In genomic region chr12:131645557-131645956, GRCh38 we compare ENCODE assay signal across 8 cellular contexts.
DNase-seq lines count a peak whose midpoint lies in the region; ATAC-seq, FAIRE-seq and TF ChIP-seq lines count a peak whose summit lies in the region.
"Not testable (repeated sequence)": the region's sequence is repeated elsewhere in the genome, so short reads cannot be mapped to it uniquely, and the experiment has no call there.

No MANE protein-coding gene starts in this region.

- not testable (repeated sequence) for H2AFZ ChIP-seq in GM23338; GM12878 (ENCODE audit: control insufficient read depth, low read depth, low read length)

- TF ChIP-seq EP300 in GM12878 (IDR thresholded peaks at IDR 0.05; ENCODE audit: borderline replicate concordance in 1 of 2, control insufficient read depth in 1 of 2, low read depth in 2 of 2, low read length in 2 of 2) = not testable (repeated sequence)

- H3K36me3 Mint-ChIP-seq in GM23338 (ENCODE audit: low read depth); endodermal cell (ENCODE audit: low read depth); type B pancreatic cell: not testable (repeated sequence)

- not testable (repeated sequence) for H3K9me3 ChIP-seq in RWPE2 (ENCODE audit: severe bottlenecking); GM12878 (replicated peaks; ENCODE audit: control insufficient read depth, insufficient read depth, low read length); endodermal cell (ENCODE audit: control insufficient read depth, low read length)

- 18% methylated on average over 9 of the region's 13 CpGs for WGBS in GM12878 (ENCODE audit: insufficient coverage, insufficient replicate concordance, low lambda C conversion rate, missing lambda C conversion rate)
- WGBS in endodermal cell (ENCODE audit: insufficient coverage in 1 of 2, insufficient read length in 1 of 2), 2 experiments = 68% methylated on average over 6 of the region's 13 CpGs; no CpG with 5 or more reads in 1 of the 2 experiments

- not testable (repeated sequence) for H3K79me2 ChIP-seq in GM23338 (replicated peaks; ENCODE audit: insufficient read depth); GM12878 (ENCODE audit: control insufficient read depth, insufficient read depth, low read length)

- RAD21 ChIA-PET in GM12878 (lab: Charles Lee; ENCODE audit: unreplicated experiment) = not testable (repeated sequence)

- not testable (repeated sequence) for H3K4me1 ChIP-seq in GM23338 (ENCODE audit: insufficient read depth); RWPE2 (ENCODE audit: insufficient read depth, poor library complexity, severe bottlenecking); GM12878 (ENCODE audit: control insufficient read depth, insufficient read depth, low read length); endodermal cell (ENCODE audit: control insufficient read depth, insufficient read depth, low read length)

- not testable (repeated sequence) for H3K9me3 Mint-ChIP-seq in GM23338, endodermal cell, type B pancreatic cell

- BruUV-seq in GM12878 (replicated peaks; lab: Mats Ljungman, UMichigan) = not testable (repeated sequence)

- H3K4me1 Mint-ChIP-seq in GM23338 = peaks cover 26% of the 10 kb centered on the region
- peaks cover 11% of the 10 kb centered on the region for H3K4me1 Mint-ChIP-seq in endodermal cell
- not testable (repeated sequence) for H3K4me1 Mint-ChIP-seq in type B pancreatic cell (ENCODE audit: unreplicated experiment)

- not testable (repeated sequence) for H3K4me2 ChIP-seq in GM23338; GM12878 (ENCODE audit: control insufficient read depth, insufficient read depth)

- not testable (repeated sequence) for H3K4me3 ChIP-seq in GM23338; RWPE2 (ENCODE audit: severe bottlenecking); GM12878; endodermal cell (ENCODE audit: low read length)

- H3K27me3 Mint-ChIP-seq in GM23338 (ENCODE audit: insufficient read depth, low read depth, poor library complexity); endodermal cell (ENCODE audit: insufficient read depth): not testable (repeated sequence)
- H3K27me3 Mint-ChIP-seq in type B pancreatic cell = peaks cover 26% of the 10 kb centered on the region

- not testable (repeated sequence) for H3F3A ChIP-seq in GM23338 (replicated peaks; ENCODE audit: low read depth)

- in situ Hi-C loops in GM12878 (cut with MboI) = not testable (repeated sequence)

- not testable (repeated sequence) for H3K36me3 ChIP-seq in GM23338 (ENCODE audit: insufficient read depth); RWPE2 (ENCODE audit: low read depth); GM12878 (ENCODE audit: control insufficient read depth in 2 of 2, insufficient read depth in 2 of 2, low read length in 1 of 2); endodermal cell (ENCODE audit: control insufficient read depth, insufficient read depth, low read length)

- ATAC-seq in GM23338 = peak; percentile 10; the same call in 1 of the 3 replicates
- peak; percentile 20; the same call in 1 of the 3 replicates for ATAC-seq in RWPE2 (ENCODE audit: low read depth)
- ATAC-seq in GM12878 = peak; percentile 40; the same call in 2 of the 3 replicates

- H3K9me2 ChIP-seq in GM23338 (ENCODE audit: insufficient read depth) = not testable (repeated sequence)

- SMC1A ChIA-PET in GM12878 (lab: Charles Lee; ENCODE audit: uncharacterized antibody, unreplicated experiment) = interaction anchor here (0.6 kb wide), 1 partner anchor 111 kb away, joined by 3 read pairs; no protein-coding TSS in a partner anchor

- H3K27me3 ChIP-seq in GM23338 (ENCODE audit: insufficient read depth); RWPE2 (ENCODE audit: insufficient read depth, poor library complexity, severe bottlenecking); GM12878 (replicated peaks in 1 of 2; ENCODE audit: control insufficient read depth in 2 of 2, insufficient read depth in 2 of 2, low read length in 1 of 2); endodermal cell (ENCODE audit: control insufficient read depth, insufficient read depth, low read length, poor library complexity, severe bottlenecking): not testable (repeated sequence)

- not testable (repeated sequence) for DNase-seq in GM12892 (ENCODE audit: insufficient read length); GM23338 (ENCODE audit: low spot score); HTR-8/SVneo (ENCODE audit: insufficient read length, low spot score); RWPE2 (ENCODE audit: low spot score); GM12878 (ENCODE audit: low read depth, low spot score)
- DNase-seq in endodermal cell = peak; percentile 36
- DNase-seq in mesenteric fat pad (ENCODE audit: low spot score) = peak; percentile 55
- DNase-seq in type B pancreatic cell (ENCODE audit: extremely low spot score, unreplicated experiment) = peak; percentile 6

- not testable (repeated sequence) for H3K27ac ChIP-seq in GM23338 (ENCODE audit: low read depth); RWPE2 (ENCODE audit: poor library complexity, severe bottlenecking); GM12878 (ENCODE audit: control insufficient read depth, insufficient read depth); endodermal cell (ENCODE audit: low read depth, low read length)

- not testable (repeated sequence) for H3K9ac ChIP-seq in GM12878 (ENCODE audit: control insufficient read depth, insufficient read depth, low read length); endodermal cell (ENCODE audit: extremely low read depth, low read length, poor library complexity, severe bottlenecking)

- CTCF ChIA-PET in GM12878 (lab: Yijun Ruan, JAX) = not testable (repeated sequence)

- POLR2A ChIA-PET in GM12878 (lab: Charles Lee) = not testable (repeated sequence)

- not testable (repeated sequence) for TF ChIP-seq CTCF in GM23338 (conservative IDR thresholded peaks at IDR 0.05; ENCODE audit: low read depth in 2 of 2); RWPE2 (IDR thresholded peaks at IDR 0.05; ENCODE audit: poor library complexity, severe bottlenecking); GM12878 (IDR thresholded peaks at IDR 0.05 in 2 of 3, conservative IDR thresholded peaks at IDR 0.05 in 1 of 3; ENCODE audit: control insufficient read depth in 2 of 3, extremely low read depth in 1 of 3, insufficient read depth in 1 of 3, low read depth in 3 of 3, low read length in 3 of 3); endodermal cell (conservative IDR thresholded peaks at IDR 0.05); type B pancreatic cell (conservative IDR thresholded peaks at IDR 0.05)

- not testable (repeated sequence) for TF ChIP-seq POLR2A in GM12892 (IDR thresholded peaks at IDR 0.05; ENCODE audit: low read depth, low read length); GM12878 (IDR thresholded peaks at IDR 0.05; ENCODE audit: low read depth, low read length)

- TF ChIP-seq RAD21 in GM12878 (IDR thresholded peaks at IDR 0.05; ENCODE audit: insufficient read depth, low read depth, low read length) = not testable (repeated sequence)

- H3K27ac Mint-ChIP-seq in GM23338, endodermal cell, type B pancreatic cell: not testable (repeated sequence)

- FAIRE-seq in GM12892 (lab: Jason Lieb, UNC) (peak; percentile 33), HTR-8/SVneo (lab: Jason Lieb, UNC) (peak; percentile 48), GM12878 (lab: Jason Lieb, UNC) (peak; percentile 49)

- H3K4me3 Mint-ChIP-seq in GM23338, endodermal cell, type B pancreatic cell: not testable (repeated sequence)

- intact Hi-C loops in GM12878 (cut with micrococcal nuclease; ENCODE audit: unreplicated experiment) = not testable (repeated sequence)

- not testable (repeated sequence) for H4K20me1 ChIP-seq in GM23338 (replicated peaks; ENCODE audit: insufficient read depth); GM12878 (ENCODE audit: control insufficient read depth, insufficient read depth)
